24 cellular contexts compared by ENCODE assay signal in genomic region chr20:15100506-15101160, GRCh38.
DNase-seq lines count a peak whose midpoint lies in the region; ATAC-seq, FAIRE-seq and TF ChIP-seq lines count a peak whose summit lies in the region.
"Had no signal": no experiment of that assay in that cellular context is flagged by ENCODE, and none has a peak within 500 bp of the region (broad histone marks: within the 10 kb centered on the region; RNA-seq: fewer than 3 reads in every experiment).

No MANE protein-coding gene starts in this region.

- no peak overlapping the region for H3K9ac ChIP-seq in astrocyte (ENCODE audit: low read length)
- no peak overlapping the region for H3K9ac ChIP-seq in keratinocyte (ENCODE audit: control insufficient read depth, extremely low read depth, insufficient read depth, low read length)
- H3K9ac ChIP-seq: KMS-11 had no signal

- intact Hi-C loops in aorta (cut with DNase I) = no loop called here

- no peak overlapping the region for H3K4me3 Mint-ChIP-seq in astrocyte (ENCODE audit: unreplicated experiment)
- H3K4me3 Mint-ChIP-seq in endothelial cell (ENCODE audit: unreplicated experiment) = no peak overlapping the region
- H3K4me3 Mint-ChIP-seq: CD4-positive, alpha-beta memory T cell; memory B cell; nephron; stimulated activated memory B cell treated with anti-CD40 and anti-IgM and Interleukin-4, amounts not matched to agents 10 μg/mL and 1 μg/mL and 100 μg/mL, for 72 hours had no signal

- H3K27ac Mint-ChIP-seq in astrocyte (ENCODE audit: unreplicated experiment) (peak overlapping the region; percentile 7), endothelial cell (ENCODE audit: unreplicated experiment) (no peak overlapping the region)
- H3K27ac Mint-ChIP-seq: CD4-positive, alpha-beta memory T cell; memory B cell; nephron; progenitor cell of endocrine pancreas; stimulated activated memory B cell treated with anti-CD40 and anti-IgM and Interleukin-4, amounts not matched to agents 10 μg/mL and 1 μg/mL and 100 μg/mL, for 72 hours had no signal

- H3K4me2 ChIP-seq in astrocyte (ENCODE audit: low read length) (no peak overlapping the region), keratinocyte (ENCODE audit: control insufficient read depth, extremely low read depth, insufficient read depth, low read depth, low read length) (no peak overlapping the region)
- H3K4me2 ChIP-seq: KMS-11 had no signal

- H3K9me3 Mint-ChIP-seq in astrocyte (ENCODE audit: unreplicated experiment) (peaks cover 2% of the 10 kb centered on the region), endothelial cell (ENCODE audit: unreplicated experiment) (no peaks in the 10 kb centered on the region)
- H3K9me3 Mint-ChIP-seq: stimulated activated memory B cell treated with anti-CD40 and anti-IgM and Interleukin-4, amounts not matched to agents 10 μg/mL and 1 μg/mL and 100 μg/mL, for 72 hours had no signal

- H3K79me2 ChIP-seq in astrocyte (ENCODE audit: insufficient read depth, low read length) (no peaks in the 10 kb centered on the region), keratinocyte (ENCODE audit: control insufficient read depth, insufficient read depth, low read length) (no peaks in the 10 kb centered on the region)

- H2AFZ ChIP-seq in astrocyte (ENCODE audit: low read depth, low read length) = no peak overlapping the region
- no peak overlapping the region for H2AFZ ChIP-seq in keratinocyte (ENCODE audit: control insufficient read depth, low read length)

- H3K9me1 ChIP-seq in keratinocyte (ENCODE audit: control insufficient read depth, extremely low read depth, insufficient read depth, low read length) = no peaks in the 10 kb centered on the region

- H3K9me3 ChIP-seq in astrocyte (ENCODE audit: insufficient read depth, low read depth, low read length) (no peaks in the 10 kb centered on the region), keratinocyte (ENCODE audit: control insufficient read depth, low read depth, low read length) (no peaks in the 10 kb centered on the region), aorta (ENCODE audit: control insufficient read depth, low read length) (no peaks in the 10 kb centered on the region)
- H3K9me3 ChIP-seq: colonic mucosa, Peyer's patch had no signal

- ATAC-seq in GM21825 (IDR thresholded peaks at IDR 0.05; ENCODE audit: unreplicated experiment) (peak; percentile 58), aorta (ENCODE audit: low FRiP score) (no peak), HG03469 (IDR thresholded peaks at IDR 0.05; ENCODE audit: unreplicated experiment) (no peak)
- ATAC-seq: SK-N-SH treated with all-trans-retinoic acid at 6 μM for 48 hours; stimulated activated memory B cell treated with anti-CD40 and anti-IgM and Interleukin-4, amounts not matched to agents 10 μg/mL and 1 μg/mL and 100 μg/mL, for 72 hours had no signal

- H4K20me1 ChIP-seq in astrocyte (ENCODE audit: insufficient read depth, low read length) (no peaks in the 10 kb centered on the region), keratinocyte (ENCODE audit: control insufficient read depth, extremely low read depth, insufficient read depth, low read length) (no peaks in the 10 kb centered on the region)

- H3K36me3 Mint-ChIP-seq in astrocyte (ENCODE audit: low read depth, unreplicated experiment) = no peaks in the 10 kb centered on the region
- H3K36me3 Mint-ChIP-seq in endothelial cell (ENCODE audit: low read depth, unreplicated experiment) = no peaks in the 10 kb centered on the region
- H3K36me3 Mint-ChIP-seq: CD4-positive, alpha-beta memory T cell; memory B cell; stimulated activated memory B cell treated with anti-CD40 and anti-IgM and Interleukin-4, amounts not matched to agents 10 μg/mL and 1 μg/mL and 100 μg/mL, for 72 hours had no signal

- no peak for TF ChIP-seq CTCF in astrocyte (IDR thresholded peaks at IDR 0.05; ENCODE audit: insufficient read depth, low read depth, low read length)
- TF ChIP-seq CTCF in keratinocyte (optimal IDR thresholded peaks at IDR 0.05 in 1 of 3, IDR thresholded peaks at IDR 0.05 in 1 of 3, conservative IDR thresholded peaks at IDR 0.05 in 1 of 3; ENCODE audit: extremely low read depth in 1 of 3, insufficient read depth in 2 of 3, low read length in 3 of 3) = no peak
- no peak for TF ChIP-seq CTCF in endothelial cell (IDR thresholded peaks at IDR 0.05; ENCODE audit: unreplicated experiment)

- DNase-seq in AG20443 (ENCODE audit: low spot score) (peak; percentile 29), astrocyte (ENCODE audit: low read depth) (no peak), keratinocyte (ENCODE audit: low read depth, low spot score) (no peak), aorta (no peak), OCI-M2 (lab: John Stamatoyannopoulos, UW; ENCODE audit: unreplicated experiment) (no peak), endothelial cell (ENCODE audit: low spot score) (no peak)
- DNase-seq: activated CD4-positive, alpha-beta T cell treated with anti-CD3 and anti-CD28 coated beads for 48 hours; activated gamma-delta T cell treated with Interleukin-2 at 50 U/mL for 16 hours; CD4-positive, alpha-beta memory T cell; colonic mucosa; DMS79 treated with DMSO at 0.1 percent for 48 hours; NCI-H1105 treated with DMSO at 0.1 percent for 48 hours; NCI-H2171; Peyer's patch had no signal

- no peaks in the 10 kb centered on the region for H3K27me3 Mint-ChIP-seq in astrocyte (ENCODE audit: low read depth, unreplicated experiment)
- no peaks in the 10 kb centered on the region for H3K27me3 Mint-ChIP-seq in endothelial cell (ENCODE audit: unreplicated experiment)
- H3K27me3 Mint-ChIP-seq: CD4-positive, alpha-beta memory T cell; progenitor cell of endocrine pancreas had no signal

- H3K36me3 ChIP-seq in astrocyte (ENCODE audit: insufficient read depth, low read length) = no peaks in the 10 kb centered on the region
- no peaks in the 10 kb centered on the region for H3K36me3 ChIP-seq in keratinocyte (ENCODE audit: control insufficient read depth in 2 of 2, extremely low read depth in 1 of 2, insufficient read depth in 2 of 2, low read length in 2 of 2)
- H3K36me3 ChIP-seq in aorta (ENCODE audit: control insufficient read depth in 1 of 2, insufficient read depth in 2 of 2, low read length in 1 of 2) = no peaks in the 10 kb centered on the region
- H3K36me3 ChIP-seq: colonic mucosa, Peyer's patch had no signal

- peaks cover 15% of the 10 kb centered on the region for H3K4me1 Mint-ChIP-seq in astrocyte (ENCODE audit: low read depth, unreplicated experiment)
- no peaks in the 10 kb centered on the region for H3K4me1 Mint-ChIP-seq in endothelial cell (ENCODE audit: unreplicated experiment)
- H3K4me1 Mint-ChIP-seq: CD4-positive, alpha-beta memory T cell; memory B cell; nephron; stimulated activated memory B cell treated with anti-CD40 and anti-IgM and Interleukin-4, amounts not matched to agents 10 μg/mL and 1 μg/mL and 100 μg/mL, for 72 hours had no signal

- H3K4me1 ChIP-seq in astrocyte (ENCODE audit: insufficient read depth, low read length) (no peaks in the 10 kb centered on the region), keratinocyte (ENCODE audit: control insufficient read depth, extremely low read depth, insufficient read depth, low read length) (peaks cover 7% of the 10 kb centered on the region), aorta (ENCODE audit: control insufficient read depth in 1 of 2, insufficient read depth in 2 of 2, low read length in 2 of 2) (no peaks in the 10 kb centered on the region)
- H3K4me1 ChIP-seq: colonic mucosa, Peyer's patch had no signal

- no peak overlapping the region for H3K4me3 ChIP-seq in astrocyte (ENCODE audit: insufficient read depth, low read depth, low read length)
- no peak overlapping the region for H3K4me3 ChIP-seq in keratinocyte (ENCODE audit: control insufficient read depth in 2 of 3, extremely low read depth in 1 of 3, insufficient read depth in 2 of 3, low read depth in 1 of 3, low read length in 3 of 3)
- no peak overlapping the region for H3K4me3 ChIP-seq in aorta (ENCODE audit: low read length in 2 of 2)
- H3K4me3 ChIP-seq: colonic mucosa, Peyer's patch had no signal

- no peak for FAIRE-seq in astrocyte (lab: Jason Lieb, UNC)
- peak; percentile 55 for FAIRE-seq in keratinocyte (lab: Jason Lieb, UNC)
- FAIRE-seq: H1 had no signal

- dilution Hi-C loops in keratinocyte (cut with MboI; ENCODE audit: extremely low pct_ligation_motif_present, low sequenced_read_pairs) = no loop called here

- H3K27ac ChIP-seq in astrocyte (ENCODE audit: low read depth, low read length) (no peak overlapping the region), keratinocyte (ENCODE audit: control insufficient read depth, insufficient read depth, low read length) (no peak overlapping the region), aorta (ENCODE audit: low read depth in 1 of 2, low read length in 2 of 2) (no peak overlapping the region)
- H3K27ac ChIP-seq: colonic mucosa, epithelial cell of prostate, KMS-11, Peyer's patch had no signal

- H3K27me3 ChIP-seq in astrocyte (ENCODE audit: insufficient read depth, low read length) (no peaks in the 10 kb centered on the region), keratinocyte (ENCODE audit: control insufficient read depth, extremely low read depth, insufficient read depth, low read length) (no peaks in the 10 kb centered on the region), aorta (ENCODE audit: control insufficient read depth in 1 of 2, insufficient read depth in 2 of 2, low read length in 1 of 2) (no peaks in the 10 kb centered on the region)
- H3K27me3 ChIP-seq: colonic mucosa, Peyer's patch had no signal
